Comparison of ENCODE assay signal across 8 cellular contexts in genomic region chr21:44875341-44875740, GRCh38. TPM values are rescaled to one million over a fixed set of nuclear protein-coding genes. Genes with fewer than 3 reads are reported as not detected.
A peak's percentile ranks its signal among the peaks of the same experiment; 100 is the strongest.
DNase-seq lines count a peak whose midpoint lies in the region; ATAC-seq and TF ChIP-seq lines count a peak whose summit lies in the region.

No MANE protein-coding gene starts in this region.

- TF ChIP-seq CTCF in SK-N-SH (IDR thresholded peaks at IDR 0.05): no peak
- TF ChIP-seq CTCF in esophagus squamous epithelium (IDR thresholded peaks at IDR 0.05): peak in 1 of 6 experiments; percentile 20
- no peak for TF ChIP-seq CTCF in parathyroid adenoma (IDR thresholded peaks at IDR 0.05)
- TF ChIP-seq CTCF in WERI-Rb-1 (IDR thresholded peaks at IDR 0.05; ENCODE audit: low read depth, low read length): no peak

- 82% methylated on average over 8 of the region's 8 CpGs for WGBS in SK-N-SH (ENCODE audit: low lambda C conversion rate)
- WGBS in esophagus squamous epithelium, 2 donors: 8 to 12% methylated on average over 8 of the region's 8 CpGs

- no peak for TF ChIP-seq RAD21 in SK-N-SH (IDR thresholded peaks at IDR 0.05; ENCODE audit: low read length)

- DNase-seq in SK-N-SH: no peak
- peak; percentile 59 for DNase-seq in SW480 (ENCODE audit: low spot score)
- no peak for DNase-seq in esophagus squamous epithelium (lab: John Stamatoyannopoulos, UW)
- DNase-seq in putamen (ENCODE audit: low spot score): no peak
- DNase-seq in WERI-Rb-1: no peak

- no peak overlapping the region for H3K9ac ChIP-seq in SK-N-SH
- H3K9ac ChIP-seq in parathyroid adenoma: no peak overlapping the region

- H3K36me3 ChIP-seq in SK-N-SH (replicated peaks in 1 of 2; ENCODE audit: control insufficient read depth in 1 of 2, insufficient read depth in 2 of 2, low read length in 1 of 2) (no peaks in the 10 kb centered on the region), esophagus squamous epithelium (no peaks in the 10 kb centered on the region), parathyroid adenoma (ENCODE audit: control insufficient read depth, insufficient read depth, low read length) (no peaks in the 10 kb centered on the region), WERI-Rb-1 (peaks cover 20% of the 10 kb centered on the region)

- TF ChIP-seq EP300 in SK-N-SH (IDR thresholded peaks at IDR 0.05; ENCODE audit: borderline replicate concordance in 1 of 2, low read depth in 1 of 2, low read length in 1 of 2): no peak

- intact Hi-C loops in esophagus squamous epithelium (cut with DNase I): no loop called here

- no peak for TF ChIP-seq POLR2A in esophagus squamous epithelium (IDR thresholded peaks at IDR 0.05)

- no peaks in the 10 kb centered on the region for H3K27me3 ChIP-seq in SK-N-SH (ENCODE audit: insufficient read depth)
- H3K27me3 ChIP-seq in esophagus squamous epithelium: no peaks in the 10 kb centered on the region
- H3K27me3 ChIP-seq in parathyroid adenoma (ENCODE audit: control insufficient read depth, insufficient read depth, low read length): no peaks in the 10 kb centered on the region
- no peaks in the 10 kb centered on the region for H3K27me3 ChIP-seq in WERI-Rb-1 (ENCODE audit: insufficient read depth, low read depth, severe bottlenecking)

- H4K20me1 ChIP-seq in SK-N-SH (ENCODE audit: insufficient read depth): peaks cover 26% of the 10 kb centered on the region

- no peak for ATAC-seq in SK-N-SH treated with all-trans-retinoic acid at 6 μM for 48 hours
- ATAC-seq in GM18498 (IDR thresholded peaks at IDR 0.05; ENCODE audit: unreplicated experiment): no peak

- peak overlapping the region; percentile 85 for H3K4me2 ChIP-seq in SK-N-SH
- H3K4me2 ChIP-seq in parathyroid adenoma (ENCODE audit: low read length): peak overlapping the region; percentile 54

- H3K4me1 ChIP-seq in SK-N-SH (ENCODE audit: control insufficient read depth in 1 of 2, insufficient read depth in 2 of 2, low read depth in 1 of 2, low read length in 1 of 2): peaks cover 13 to 29% of the 10 kb centered on the region in 2 experiments; a peak in 3 of 4 replicates
- peaks cover 29 to 68% (median 32%) of the 10 kb centered on the region in 3 donors for H3K4me1 ChIP-seq in esophagus squamous epithelium
- peaks cover 12% of the 10 kb centered on the region for H3K4me1 ChIP-seq in parathyroid adenoma

- POLR2A ChIA-PET in SK-N-SH (lab: Yijun Ruan, JAX): no interaction called here

- H3K9me2 ChIP-seq in SK-N-SH: no peaks in the 10 kb centered on the region

- peaks cover 38% of the 10 kb centered on the region for H3K79me2 ChIP-seq in SK-N-SH (ENCODE audit: insufficient read depth)
- no peaks in the 10 kb centered on the region for H3K79me2 ChIP-seq in parathyroid adenoma

- H2AFZ ChIP-seq in SK-N-SH (ENCODE audit: low read depth): no peak overlapping the region
- peak overlapping the region; percentile 77 for H2AFZ ChIP-seq in parathyroid adenoma

- CTCF ChIA-PET in SK-N-SH (lab: Yijun Ruan, JAX): interaction anchor here (0.8 to 3.3 kb wide), 6 partner anchors 17 to 261 kb away, joined by 3 to 18 read pairs (median 4); partner anchors contain the start of gene UBE2G2

- peak overlapping the region in 1 of 2 experiments; percentile 88; a peak in 1 of 4 replicates for H3K4me3 ChIP-seq in SK-N-SH (ENCODE audit: low read depth in 2 of 2, low read length in 1 of 2)
- H3K4me3 ChIP-seq in esophagus squamous epithelium: peak overlapping the region; percentile 87 to 96 (median 92)
- peak overlapping the region; percentile 17 for H3K4me3 ChIP-seq in parathyroid adenoma (ENCODE audit: low read depth, low read length)
- H3K4me3 ChIP-seq in WERI-Rb-1 (ENCODE audit: low read depth, low read length): no peak overlapping the region

- H3F3A ChIP-seq in SK-N-SH (replicated peaks; ENCODE audit: insufficient read depth): peaks cover 9% of the 10 kb centered on the region

- no peaks in the 10 kb centered on the region for H3K9me3 ChIP-seq in SK-N-SH
- H3K9me3 ChIP-seq in esophagus squamous epithelium: no peaks in the 10 kb centered on the region
- H3K9me3 ChIP-seq in parathyroid adenoma (ENCODE audit: control insufficient read depth, low read length): no peaks in the 10 kb centered on the region
- H3K9me3 ChIP-seq in WERI-Rb-1 (ENCODE audit: severe bottlenecking): no peaks in the 10 kb centered on the region

- H3K27ac ChIP-seq in SK-N-SH (ENCODE audit: low read depth in 2 of 2, low read length in 1 of 2): no peak overlapping the region
- peak overlapping the region; percentile 95 to 97 (median 96) for H3K27ac ChIP-seq in esophagus squamous epithelium
- H3K27ac ChIP-seq in parathyroid adenoma: peak overlapping the region; percentile 77
- H3K27ac ChIP-seq in WERI-Rb-1: no peak overlapping the region

TF ChIP-seq in SK-N-SH, 30 proteins besides CTCF, POLR2A, EP300 and RAD21 (continues in another document):
- TF ChIP-seq ZBTB33 (IDR thresholded peaks at IDR 0.05; ENCODE audit: borderline replicate concordance, low read depth) (no peak), MAX (IDR thresholded peaks at IDR 0.05; ENCODE audit: low read depth) (no peak), EZH2phosphoT487 (IDR thresholded peaks at IDR 0.05; ENCODE audit: borderline replicate concordance, low read depth) (no peak), GABPA (IDR thresholded peaks at IDR 0.05; ENCODE audit: low read depth) (no peak), FOSL2 (IDR thresholded peaks at IDR 0.05; ENCODE audit: borderline replicate concordance, low read depth) (no peak)

TF ChIP-seq in SK-N-SH treated with all-trans-retinoic acid at 6 μM for 48 hours, 23 proteins besides CTCF, POLR2A, EP300 and RAD21:
- no peak for TF ChIP-seq PPARA (CRISPR knock-in tag; IDR thresholded peaks at IDR 0.05; ENCODE audit: borderline replicate concordance)
- no peak for TF ChIP-seq BACH2 (CRISPR knock-in tag; IDR thresholded peaks at IDR 0.05; ENCODE audit: borderline replicate concordance)

RNA-seq across cellular contexts. Expression of gene PTTG1IP, which starts 1.9 kb away (rescaled TPM):
- 171 and 196 TPM in 2 replicates for polyA plus RNA-seq in SK-N-SH (2012; rRNA removed)
- 173 and 196 TPM in 2 replicates for polyA plus RNA-seq in SK-N-SH (2012; cell fraction: cytosol; rRNA removed)
- 113 and 135 TPM in 2 replicates for polyA plus RNA-seq in SK-N-SH (2012; cell fraction: nucleus; rRNA removed)
- total RNA-seq in esophagus squamous epithelium: 100 to 1,000 TPM in 3 of 4 donors, 10 to 100 TPM in 1; 83.1 to 132 (median 114) TPM

RNA-seq across cellular contexts. Expression of gene ITGB2, which starts 45.4 kb away (rescaled TPM):
- 0.67 and 0.77 TPM in 2 replicates for polyA plus RNA-seq in SK-N-SH (2012; rRNA removed)
- 0.32 and 0.75 TPM in 2 replicates for polyA plus RNA-seq in SK-N-SH (2012; cell fraction: cytosol; rRNA removed)
- polyA plus RNA-seq in SK-N-SH (2012; cell fraction: nucleus; rRNA removed): 2.0 TPM in 2 replicates
- 10 to 100 TPM in 2 of 4 donors, 1 to 10 TPM in 2; 6.6 to 47.1 (median 18.5) TPM for total RNA-seq in esophagus squamous epithelium

RNA-seq across cellular contexts. Expression of gene SUMO3, which starts 57.5 kb away (rescaled TPM):
- 89.0 and 125 TPM in 2 replicates for polyA plus RNA-seq in SK-N-SH (2012; rRNA removed)
- 116 and 122 TPM in 2 replicates for polyA plus RNA-seq in SK-N-SH (2012; cell fraction: cytosol; rRNA removed)
- 31.5 and 38.2 TPM in 2 replicates for polyA plus RNA-seq in SK-N-SH (2012; cell fraction: nucleus; rRNA removed)
- total RNA-seq in esophagus squamous epithelium: 10 to 100 TPM; 22.9 to 55.0 (median 46.5) TPM

Comparison
In these comparisons a context has a peak if more than half of its experiments do, and no peak if none do; other contexts are left out.
1. H3K27ac ChIP-seq: peak in esophagus squamous epithelium (4 of 4) and parathyroid adenoma (single experiment); none in SK-N-SH (0 of 2) and WERI-Rb-1 (single experiment).